In the genomic region with DNA sequence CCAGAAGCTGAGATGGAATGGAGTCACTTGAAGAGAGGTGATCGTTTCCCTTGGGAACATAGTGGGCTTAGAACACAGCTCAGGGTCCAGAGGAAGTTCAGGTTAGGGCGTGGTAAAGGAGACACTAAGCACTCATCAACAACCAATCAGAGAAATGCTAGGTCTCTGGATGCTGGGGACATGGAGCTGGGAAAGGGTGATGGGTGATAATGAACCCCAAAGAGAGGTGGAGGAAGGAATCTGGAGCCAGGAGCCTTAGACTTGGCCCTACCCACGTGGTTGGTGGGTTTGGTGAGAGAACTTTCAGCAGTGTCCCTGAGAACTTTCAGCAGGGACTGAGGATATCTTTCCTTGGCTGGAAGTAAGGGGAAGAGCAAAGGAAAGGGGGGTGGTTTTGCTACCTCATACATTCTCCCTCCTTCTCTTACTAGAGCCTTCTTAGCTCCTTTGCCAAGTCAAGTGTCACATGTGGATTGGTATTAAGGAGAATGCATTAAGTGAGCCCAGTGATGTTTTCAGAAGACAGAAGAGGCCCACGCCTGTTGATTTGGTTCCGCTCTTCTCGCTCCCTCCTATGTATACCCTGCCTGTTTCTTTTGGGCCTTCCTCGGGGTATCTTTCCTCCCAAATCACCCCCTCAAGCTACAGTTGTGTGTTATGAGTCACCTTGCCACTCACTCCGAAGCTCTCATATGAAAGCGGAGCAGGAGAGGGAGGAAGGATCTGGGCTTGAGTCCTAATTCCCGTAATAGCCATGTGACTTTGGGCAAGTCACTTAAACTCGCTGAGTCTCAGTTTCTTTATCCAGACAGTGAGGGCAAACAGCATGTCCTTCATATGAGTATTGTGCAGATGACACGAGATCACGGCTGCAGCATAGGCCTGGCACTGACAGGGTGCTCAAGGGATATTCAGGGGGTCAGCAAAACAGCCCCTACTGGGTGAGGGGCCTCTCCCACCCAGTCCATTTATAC, we compare ENCODE assay signal across 8 cellular contexts.
DNase-seq lines count a peak whose midpoint lies in the region; ATAC-seq, FAIRE-seq and TF ChIP-seq lines count a peak whose summit lies in the region.

No MANE protein-coding gene starts in this region.

- peaks cover 60% of the 10 kb centered on the region for H3K4me1 Mint-ChIP-seq in activated T-cell treated with anti-CD3 and anti-CD28 coated beads, Interleukin-2, amount 50 U/mL, for 72 hours (ENCODE audit: low read depth)

- FAIRE-seq in GM18507 (lab: Jason Lieb, UNC), result peak; percentile 56

- no peak for ATAC-seq in activated T-cell treated with anti-CD3 and anti-CD28 coated beads, Interleukin-2, amount 50 U/mL, for 72 hours (replicated peaks in 1 of 2)
- ATAC-seq in gastrocnemius medialis, result peak; percentile 48 to 63
- no peak for ATAC-seq in GM21786 (IDR thresholded peaks at IDR 0.05; ENCODE audit: unreplicated experiment)

- peak overlapping the region; percentile 75 to 84 (median 78) for H3K4me3 ChIP-seq in gastrocnemius medialis

- H3K4me3 Mint-ChIP-seq in activated T-cell treated with anti-CD3 and anti-CD28 coated beads, Interleukin-2, amount 50 U/mL, for 72 hours, result peak overlapping the region in 1 of 2 donors; percentile 39

- peaks cover 9 to 15% of the 10 kb centered on the region in 2 donors for H3K4me1 ChIP-seq in gastrocnemius medialis

- peaks cover 3 to 11% of the 10 kb centered on the region in 2 donors for H3K36me3 Mint-ChIP-seq in activated T-cell treated with anti-CD3 and anti-CD28 coated beads, Interleukin-2, amount 50 U/mL, for 72 hours (ENCODE audit: insufficient read depth in 2 of 2)

- no peak for TF ChIP-seq CTCF in gastrocnemius medialis (IDR thresholded peaks at IDR 0.05 in 4 of 5, conservative IDR thresholded peaks at IDR 0.05 in 1 of 5)

- H3K27ac ChIP-seq in gastrocnemius medialis, result peak overlapping the region; percentile 87 to 96 (median 94)

- in situ Hi-C loops in gastrocnemius medialis (cut with MboI; ENCODE audit: low sequenced_read_pairs in 4 of 4), result loop anchor here in 1 of 4 donors (10.0 kb wide), 1 partner anchor 62 kb away; the partner anchor contains the start of genes NCBP2L and TSC22D3

- H3K27me3 ChIP-seq in gastrocnemius medialis, result no peaks in the 10 kb centered on the region

- DNase-seq in GM18507 (ENCODE audit: extremely low spot score, insufficient read length, low read depth) (no peak), fibroblast of the conjunctiva (ENCODE audit: low read depth) (peak; percentile 26), gastrocnemius medialis (peak; percentile 61 to 80), NCI-H2081 treated with DMSO at 0.1 percent for 48 hours (lab: John Stamatoyannopoulos, UW) (no peak), SK-N-DZ (ENCODE audit: low spot score) (no peak), SKM-1 (lab: John Stamatoyannopoulos, UW; ENCODE audit: unreplicated experiment) (no peak)
- no peak for DNase-seq in activated T-cell treated with anti-CD3 and anti-CD28 coated beads, Interleukin-2, amount 50 U/mL, for 72 hours

- intact Hi-C loops in gastrocnemius medialis (cut with DNase I; ENCODE audit: low total_unique reads), result no loop called here

- H3K36me3 ChIP-seq in gastrocnemius medialis, result peaks cover 6 to 29% of the 10 kb centered on the region in 2 donors

- peaks cover 23% of the 10 kb centered on the region for H3K27me3 Mint-ChIP-seq in activated T-cell treated with anti-CD3 and anti-CD28 coated beads, Interleukin-2, amount 50 U/mL, for 72 hours (ENCODE audit: low read depth)

- no peaks in the 10 kb centered on the region for H3K9me3 ChIP-seq in gastrocnemius medialis

- TF ChIP-seq POLR2A in gastrocnemius medialis (IDR thresholded peaks at IDR 0.05), result peak; percentile 41 to 68

- H3K9me3 Mint-ChIP-seq in activated T-cell treated with anti-CD3 and anti-CD28 coated beads, Interleukin-2, amount 50 U/mL, for 72 hours, result no peaks in the 10 kb centered on the region

- peak overlapping the region; percentile 70 for H3K27ac Mint-ChIP-seq in activated T-cell treated with anti-CD3 and anti-CD28 coated beads, Interleukin-2, amount 50 U/mL, for 72 hours

Comparison
In these comparisons a context has a peak if more than half of its experiments do, and no peak if none do; other contexts are left out.
1. DNase-seq: peak in fibroblast of the conjunctiva (single experiment) and gastrocnemius medialis (2 of 2); none in GM18507 (single experiment), activated T-cell treated with anti-CD3 and anti-CD28 coated beads, Interleukin-2, amount 50 U/mL, for 72 hours (0 of 2), NCI-H2081 treated with DMSO at 0.1 percent for 48 hours (single experiment), SK-N-DZ (single experiment) and SKM-1 (single experiment).
2. ATAC-seq: peak in gastrocnemius medialis (2 of 2); none in activated T-cell treated with anti-CD3 and anti-CD28 coated beads, Interleukin-2, amount 50 U/mL, for 72 hours (0 of 2) and GM21786 (single experiment).